Comparison of ENCODE assay signal across 3 cellular contexts in genomic region chr10:68461032-68461431, GRCh38.
TF ChIP-seq lines count a peak whose summit lies in the region.

No MANE protein-coding gene starts in this region.

TF ChIP-seq in HepG2, 621 proteins besides CTCF, POLR2A, EP300 and RAD21:
- TF ChIP-seq ZFP36L2 (CRISPR knock-in tag; IDR thresholded peaks at IDR 0.05) (no peak), CEBPB (IDR thresholded peaks at IDR 0.05; ENCODE audit: borderline replicate concordance, low read depth, low read length) (peak; percentile 28; the same call in 1 of the 2 replicates), SIX4 (CRISPR knock-in tag; IDR thresholded peaks at IDR 0.05) (no peak), SP4 (CRISPR knock-in tag; IDR thresholded peaks at IDR 0.05) (no peak)
TF ChIP-seq in HepG2: peak in this region for 1.

TF ChIP-seq in IMR-90, 13 proteins besides CTCF, POLR2A, EP300 and RAD21:
- TF ChIP-seq USF2 (IDR thresholded peaks at IDR 0.05; ENCODE audit: low read depth, low read length) (no peak), MXI1 (IDR thresholded peaks at IDR 0.05; ENCODE audit: borderline replicate concordance, low read depth, low read length) (no peak), FOS (IDR thresholded peaks at IDR 0.05; ENCODE audit: low read depth, low read length) (no peak), CHD1 (IDR thresholded peaks at IDR 0.05; ENCODE audit: low read depth, low read length) (no peak), RCOR1 (IDR thresholded peaks at IDR 0.05; ENCODE audit: insufficient replicate concordance, low read length) (no peak), CEBPB (IDR thresholded peaks at IDR 0.05; ENCODE audit: low read depth, low read length) (peak; percentile 32; the same call in 1 of the 2 replicates)

TF ChIP-seq in K562, 482 proteins besides CTCF, POLR2A, EP300 and RAD21:
- TF ChIP-seq AFF4 (CRISPR knock-in tag; IDR thresholded peaks at IDR 0.05) (no peak), ADNP (tag; IDR thresholded peaks at IDR 0.05) (no peak), RUNX1 (IDR thresholded peaks at IDR 0.05; ENCODE audit: low read depth) (no peak), CEBPB (tag; IDR thresholded peaks at IDR 0.05) (peak; percentile 62; the same call in 1 of the 2 replicates), MBD2 (IDR thresholded peaks at IDR 0.05; ENCODE audit: borderline replicate concordance, low read depth) (no peak), CBX3 (IDR thresholded peaks at IDR 0.05; ENCODE audit: borderline replicate concordance in 1 of 2, low read length in 2 of 2) (no peak), CEBPG (CRISPR knock-in tag; IDR thresholded peaks at IDR 0.05) (no peak), CEBPG (tag; conservative IDR thresholded peaks at IDR 0.05 in 1 of 2, IDR thresholded peaks at IDR 0.05 in 1 of 2) (peak; percentile 30 to 55; a peak in 2 of 4 replicates), NFIX (CRISPR knock-in tag; IDR thresholded peaks at IDR 0.05; ENCODE audit: low read depth) (no peak)
